1 cellular context compared by ENCODE assay signal in the genomic region with DNA sequence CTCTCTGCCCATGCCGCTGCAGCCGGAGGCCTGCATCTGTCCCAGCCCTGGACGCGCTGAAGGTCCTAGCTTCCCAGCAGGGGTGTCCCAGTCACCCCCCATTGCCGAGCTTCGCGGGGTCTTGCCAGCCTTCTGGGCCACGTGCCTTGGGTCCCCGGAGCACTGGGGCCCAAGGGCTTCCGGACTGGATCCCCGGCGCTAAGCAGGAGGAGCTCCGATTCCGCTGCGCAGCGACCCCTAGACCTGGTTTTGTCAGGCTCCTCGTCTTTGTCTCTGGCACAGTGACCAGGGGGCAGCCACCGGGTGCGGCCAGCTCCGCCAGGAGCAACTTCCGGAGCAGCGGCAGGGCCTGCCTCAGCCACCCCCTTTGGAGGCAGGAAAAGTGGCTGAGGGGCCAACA.
TF ChIP-seq lines count a peak whose summit lies in the region.

No MANE protein-coding gene starts in this region.

TF ChIP-seq in WTC11, 78 proteins besides CTCF, POLR2A, EP300 and RAD21 (continued from another document):
- TF ChIP-seq AR (CRISPR knock-in tag; IDR thresholded peaks at IDR 0.05) (no peak), CDX4 (CRISPR knock-in tag; IDR thresholded peaks at IDR 0.05; ENCODE audit: borderline replicate concordance) (no peak), ERG (CRISPR knock-in tag; IDR thresholded peaks at IDR 0.05) (no peak), OVOL2 (CRISPR knock-in tag; IDR thresholded peaks at IDR 0.05; ENCODE audit: borderline replicate concordance) (no peak), CREM (CRISPR knock-in tag; IDR thresholded peaks at IDR 0.05) (no peak; the same call in 1 of the 2 replicates)
- TF ChIP-seq, protein P1, sequence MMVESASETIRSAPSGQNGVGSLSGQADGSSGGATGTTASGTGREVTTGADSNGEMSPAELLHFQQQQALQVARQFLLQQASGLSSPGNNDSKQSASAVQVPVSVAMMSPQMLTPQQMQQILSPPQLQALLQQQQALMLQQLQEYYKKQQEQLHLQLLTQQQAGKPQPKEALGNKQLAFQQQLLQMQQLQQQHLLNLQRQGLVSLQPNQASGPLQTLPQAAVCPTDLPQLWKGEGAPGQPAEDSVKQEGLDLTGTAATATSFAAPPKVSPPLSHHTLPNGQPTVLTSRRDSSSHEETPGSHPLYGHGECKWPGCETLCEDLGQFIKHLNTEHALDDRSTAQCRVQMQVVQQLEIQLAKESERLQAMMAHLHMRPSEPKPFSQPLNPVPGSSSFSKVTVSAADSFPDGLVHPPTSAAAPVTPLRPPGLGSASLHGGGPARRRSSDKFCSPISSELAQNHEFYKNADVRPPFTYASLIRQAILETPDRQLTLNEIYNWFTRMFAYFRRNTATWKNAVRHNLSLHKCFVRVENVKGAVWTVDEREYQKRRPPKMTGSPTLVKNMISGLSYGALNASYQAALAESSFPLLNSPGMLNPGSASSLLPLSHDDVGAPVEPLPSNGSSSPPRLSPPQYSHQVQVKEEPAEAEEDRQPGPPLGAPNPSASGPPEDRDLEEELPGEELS (CRISPR knock-in tag; IDR thresholded peaks at IDR 0.05): peak; percentile 93
